Comparison of ENCODE assay signal across 8 cellular contexts in the genomic region with DNA sequence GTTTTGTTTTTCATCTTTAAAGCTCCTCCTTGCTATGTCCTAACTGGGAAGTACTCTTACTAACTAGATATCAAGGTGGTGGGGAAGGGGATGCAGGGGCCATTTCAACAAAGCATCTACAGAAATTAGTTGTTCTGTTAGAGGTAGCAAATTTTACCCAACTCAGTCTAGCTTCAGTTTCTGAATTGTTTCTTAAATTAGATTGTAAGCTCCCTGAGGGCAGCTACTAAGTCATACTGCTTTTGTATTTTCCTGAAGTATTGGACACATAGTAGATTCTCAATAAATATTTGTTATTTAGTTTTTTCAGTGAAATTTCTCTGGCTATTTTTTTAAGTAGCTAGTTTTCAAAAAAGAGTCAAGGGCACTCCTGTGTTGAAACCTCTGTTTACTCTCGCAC. TPM values are rescaled to one million over a fixed set of nuclear protein-coding genes. Genes with fewer than 3 reads are reported as not detected.
DNase-seq lines count a peak whose midpoint lies in the region; TF ChIP-seq lines count a peak whose summit lies in the region.
"Had no signal": no experiment of that assay in that cellular context is flagged by ENCODE, and none has a peak within 500 bp of the region (broad histone marks: within the 10 kb centered on the region; RNA-seq: fewer than 3 reads in every experiment).

No MANE protein-coding gene starts in this region.

- H3K27me3 ChIP-seq in HAP-1 (ENCODE audit: low read depth) (no peaks in the 10 kb centered on the region), SU-DHL-6 (ENCODE audit: low read length) (no peaks in the 10 kb centered on the region), smooth muscle cell (ENCODE audit: low read depth) (no peaks in the 10 kb centered on the region)

- H3K79me2 ChIP-seq in SU-DHL-6 (ENCODE audit: insufficient read depth, low read length) = peaks cover 94% of the 10 kb centered on the region
- peaks cover 94% of the 10 kb centered on the region for H3K79me2 ChIP-seq in smooth muscle cell (ENCODE audit: low read depth)

- WGBS in smooth muscle cell (ENCODE audit: low lambda C conversion rate) = 100% methylated on average over 1 of the region's 1 CpG

- H3K4me1 ChIP-seq in HAP-1 = peaks cover 15% of the 10 kb centered on the region
- peaks cover 28% of the 10 kb centered on the region for H3K4me1 ChIP-seq in smooth muscle cell (ENCODE audit: low read depth)

- H3K9ac ChIP-seq in SU-DHL-6 (ENCODE audit: low read length) = peak overlapping the region; percentile 93
- peak overlapping the region; percentile 99 for H3K9ac ChIP-seq in smooth muscle cell (ENCODE audit: low read depth)

- no peak for DNase-seq in HAP-1 (ENCODE audit: low spot score in 2 of 2)
- DNase-seq in fibroblast of peridontal ligament (ENCODE audit: extremely low read depth) = peak; percentile 28
- no peak for DNase-seq in smooth muscle cell (lab: John Stamatoyannopoulos, UW; ENCODE audit: unreplicated experiment)
- no peak for DNase-seq in GM19238 (ENCODE audit: insufficient read length, low spot score)
- DNase-seq in NCI-H146 treated with DMSO at 0.1 percent for 48 hours (lab: John Stamatoyannopoulos, UW; ENCODE audit: unreplicated experiment) = no peak
- DNase-seq in NCI-H1694 (lab: John Stamatoyannopoulos, UW) = no peak
- DNase-seq: Kasumi-1 had no signal

- H3K4me2 ChIP-seq in SU-DHL-6 (ENCODE audit: low read depth, low read length, poor library complexity, severe bottlenecking) (peak overlapping the region; percentile 98), smooth muscle cell (peak overlapping the region; percentile 98)

- H3K36me3 ChIP-seq in HAP-1 (replicated peaks) = peaks cover 47% of the 10 kb centered on the region
- H3K36me3 ChIP-seq in SU-DHL-6 (ENCODE audit: low read length) = peaks cover 28% of the 10 kb centered on the region
- peaks cover 18% of the 10 kb centered on the region for H3K36me3 ChIP-seq in smooth muscle cell (ENCODE audit: low read depth)

- H4K20me1 ChIP-seq in SU-DHL-6 (ENCODE audit: low read depth, low read length) = peaks cover 30% of the 10 kb centered on the region
- H4K20me1 ChIP-seq in smooth muscle cell (ENCODE audit: low read depth) = peaks cover 59% of the 10 kb centered on the region

- H3K27ac ChIP-seq in SU-DHL-6 (ENCODE audit: low read depth, low read length) (no peak overlapping the region), smooth muscle cell (ENCODE audit: low read depth) (peak overlapping the region; percentile 99)

- H3F3A ChIP-seq in SU-DHL-6 (ENCODE audit: insufficient read depth) (0 out of 2 replicates have a peak, but pooled peaks cover 7% of the 10 kb centered on the region), smooth muscle cell (ENCODE audit: low read depth) (no peaks in the 10 kb centered on the region)

- H2AFZ ChIP-seq in SU-DHL-6 (ENCODE audit: low read depth, low read length, severe bottlenecking) = no peak overlapping the region
- H2AFZ ChIP-seq in smooth muscle cell (ENCODE audit: low read depth) = no peak overlapping the region

- peak overlapping the region; percentile 85 for H3K4me3 ChIP-seq in HAP-1
- H3K4me3 ChIP-seq in SU-DHL-6 (ENCODE audit: insufficient read depth, low read length, poor library complexity, severe bottlenecking) = peak overlapping the region; percentile 85
- H3K4me3 ChIP-seq in smooth muscle cell = peak overlapping the region; percentile 95

- H3K9me3 ChIP-seq in HAP-1 (no peaks in the 10 kb centered on the region), SU-DHL-6 (ENCODE audit: insufficient read depth, low read length) (no peaks in the 10 kb centered on the region), smooth muscle cell (replicated peaks; ENCODE audit: low read depth) (no peaks in the 10 kb centered on the region)

- in situ Hi-C loops in HAP-1 (cut with MboI; ENCODE audit: low sequenced_read_pairs) = no loop called here

- no peak for TF ChIP-seq CTCF in SU-DHL-6 (IDR thresholded peaks at IDR 0.05; ENCODE audit: insufficient read depth, low read length, poor library complexity, severe bottlenecking)
- no peak for TF ChIP-seq CTCF in smooth muscle cell (IDR thresholded peaks at IDR 0.05; ENCODE audit: borderline replicate concordance, insufficient read depth, poor library complexity, severe bottlenecking)

- H3K9me2 ChIP-seq in SU-DHL-6 (replicated peaks; ENCODE audit: insufficient read depth, low read length) = no peaks in the 10 kb centered on the region

RNA-seq across cellular contexts. Expression of gene UBAP2L, which starts 1.8 kb away (rescaled TPM):
- total RNA-seq in smooth muscle cell = 104 and 108 TPM in 2 replicates
- polyA plus RNA-seq in smooth muscle cell = 130 and 143 TPM in 2 replicates

RNA-seq across cellular contexts. Expression of gene CFAP141, which starts 16.4 kb away (rescaled TPM):
- total RNA-seq in smooth muscle cell = not detected in 2 replicates
- polyA plus RNA-seq in smooth muscle cell = not detected in 2 replicates

RNA-seq across cellular contexts. Expression of gene TPM3, which starts 30.6 kb away (rescaled TPM):
- 436 and 458 TPM in 2 replicates for total RNA-seq in smooth muscle cell
- 384 and 386 TPM in 2 replicates for polyA plus RNA-seq in smooth muscle cell

RNA-seq across cellular contexts. Expression of gene HAX1, which starts 49.9 kb away (rescaled TPM):
- total RNA-seq in smooth muscle cell = 57.8 and 73.7 TPM in 2 replicates
- 89.7 and 91.6 TPM in 2 replicates for polyA plus RNA-seq in smooth muscle cell
